30 cellular contexts compared by ENCODE assay signal in the genomic region with DNA sequence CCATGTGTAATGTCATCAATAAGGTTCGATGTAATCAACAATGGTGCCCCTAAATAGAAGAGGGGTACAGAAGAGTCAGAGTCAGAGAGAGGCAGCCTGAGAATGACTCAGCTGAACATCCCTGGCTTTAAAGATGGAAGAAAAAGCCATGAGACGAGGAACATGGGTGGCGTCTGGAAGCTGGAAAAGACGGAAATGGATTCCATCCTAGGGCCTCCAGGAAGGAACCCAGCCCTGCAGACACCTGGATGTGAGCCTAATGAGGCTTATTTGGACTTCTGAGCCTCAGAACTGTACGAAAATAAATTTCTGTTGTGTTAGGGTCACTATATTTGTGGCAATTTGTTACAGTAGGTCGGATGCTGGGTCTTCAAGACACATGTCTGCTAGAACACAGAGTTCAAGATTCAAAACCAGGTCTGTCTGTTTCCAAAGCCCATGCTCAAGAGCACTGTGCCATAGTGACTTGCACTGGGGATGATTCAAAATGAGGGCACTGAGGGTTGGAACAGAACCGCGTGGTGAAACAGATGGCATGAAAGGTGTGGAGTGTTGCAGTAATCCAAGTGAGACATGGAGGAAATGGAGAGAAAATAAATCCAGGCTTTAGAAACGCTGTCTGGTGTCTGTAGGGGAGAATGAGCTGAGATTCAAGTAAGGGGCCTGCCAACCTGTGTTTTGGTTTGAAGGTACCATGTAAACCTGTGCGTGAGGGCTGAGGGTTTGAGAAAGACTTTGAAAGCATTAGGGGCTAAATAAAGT.
"Had no signal": no experiment of that assay in that cellular context is flagged by ENCODE, and none has a peak within 500 bp of the region (broad histone marks: within the 10 kb centered on the region; RNA-seq: fewer than 3 reads in every experiment).

No MANE protein-coding gene starts in this region.

- FAIRE-seq: astrocyte, pancreas, small intestine, TTC549 had no signal

- ATAC-seq: activated CD8-positive, alpha-beta T cell treated with anti-CD3 and anti-CD28 coated beads for 36 hours; activated T-cell treated with anti-CD3 and anti-CD28 coated beads, Interleukin-2, amount 50 U/mL, for 4 hours; activated T-helper 17 cell treated with anti-CD3 and anti-CD28 coated beads, Interleukin-2, amount 50 U/mL, for 72 hours; esophagus mucosa; naive thymus-derived CD4-positive, alpha-beta T cell; pancreas; psoas muscle; stimulated activated effector memory CD8-positive, alpha-beta T cell treated with anti-CD3 and anti-CD28 coated beads, Interleukin-12 subunit alpha, Interleukin-12 subunit beta, amount 100 ng/mL, for 72 hours; stimulated activated naive CD8-positive, alpha-beta T cell treated with anti-CD3 and anti-CD28 coated beads, Interleukin-15, amount 100 ng/mL, for 72 hours had no signal

- H3K27ac ChIP-seq: brain microvascular endothelial cell, pancreas, psoas muscle, sigmoid colon, thyroid gland, upper lobe of left lung, vagina had no signal

- H3K36me3 ChIP-seq: brain microvascular endothelial cell, pancreas, sigmoid colon, thyroid gland, upper lobe of left lung, vagina had no signal

- H3K4me3 ChIP-seq: pancreas, psoas muscle, sigmoid colon, thyroid gland, upper lobe of left lung, vagina had no signal

- DNase-seq: activated CD4-positive, alpha-beta T cell treated with anti-CD3 and anti-CD28 coated beads for 1 hour; activated CD4-positive, alpha-beta T cell treated with anti-CD3 and anti-CD28 coated beads, Interleukin-2, amount 50 U/mL, for 1 hour; activated CD8-positive, alpha-beta T cell treated with anti-CD3 and anti-CD28 coated beads for 36 hours; activated gamma-delta T cell treated with Interleukin-2 at 50 U/mL for 16 hours; activated naive CD4-positive, alpha-beta T cell treated with anti-CD3 and anti-CD28 coated beads, Interleukin-2, amount 50 U/mL, for 16 hours; activated T-cell treated with anti-CD3 and anti-CD28 coated beads, Interleukin-2, amount 50 U/mL, for 4 hours; amniotic stem cell; brain microvascular endothelial cell; endodermal cell; foreskin fibroblast; head of caudate nucleus; hypothalamus; immature natural killer cell; midbrain; naive thymus-derived CD4-positive, alpha-beta T cell; pancreas; psoas muscle; sigmoid colon; small intestine; stimulated activated CD4-positive, alpha-beta T cell treated with anti-CD3 and anti-CD28 coated beads, Interleukin-4, amount 100 ng/mL, for 24 hours; stimulated activated naive CD8-positive, alpha-beta T cell treated with anti-CD3 and anti-CD28 coated beads, Interleukin-15, amount 100 ng/mL, for 72 hours; T-helper 9 cell; thyroid gland; upper lobe of left lung had no signal

- H3K27me3 ChIP-seq: brain microvascular endothelial cell, pancreas, thyroid gland, upper lobe of left lung, vagina had no signal

- H3K4me1 ChIP-seq: pancreas, psoas muscle, sigmoid colon, thyroid gland, upper lobe of left lung, vagina had no signal

- H3K9me3 ChIP-seq: pancreas, psoas muscle, sigmoid colon, thyroid gland, upper lobe of left lung, vagina had no signal
